ENCODE assay signal across 26 cellular contexts in the genomic region with DNA sequence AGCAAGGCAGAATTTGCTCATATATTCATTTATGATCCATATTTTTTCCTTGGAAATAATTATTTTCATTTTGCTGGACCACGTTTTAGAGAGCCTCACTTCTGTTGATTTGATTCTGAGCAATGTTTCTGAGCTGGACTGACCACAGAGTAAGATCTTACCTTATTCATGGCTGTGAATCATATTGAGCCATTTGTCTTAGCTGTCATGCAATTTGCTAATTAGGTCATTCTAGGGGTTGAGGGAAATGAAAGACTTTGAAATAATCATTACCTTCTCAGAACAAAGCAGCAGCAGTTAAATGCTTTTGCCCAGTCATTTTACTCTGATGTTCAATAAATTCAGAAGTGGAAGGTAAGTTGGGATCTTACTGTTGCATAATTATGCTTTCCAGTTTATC.
DNase-seq lines count a peak whose midpoint lies in the region; ATAC-seq, FAIRE-seq and TF ChIP-seq lines count a peak whose summit lies in the region.
"Had no signal": no experiment of that assay in that cellular context is flagged by ENCODE, and none has a peak within 500 bp of the region (broad histone marks: within the 10 kb centered on the region; RNA-seq: fewer than 3 reads in every experiment).

No MANE protein-coding gene starts in this region.

- TF ChIP-seq POLR2A in IMR-90 (IDR thresholded peaks at IDR 0.05; ENCODE audit: low read depth, low read length), result no peak

- no peaks in the 10 kb centered on the region; the same call in 1 of the 2 replicates for H3K27me3 ChIP-seq in IMR-90 (ENCODE audit: control insufficient read depth, insufficient read depth, low read length)
- H3K27me3 ChIP-seq in RWPE2 (ENCODE audit: insufficient read depth, poor library complexity, severe bottlenecking), result no peaks in the 10 kb centered on the region
- H3K27me3 ChIP-seq in foreskin keratinocyte, result no peaks in the 10 kb centered on the region
- H3K27me3 ChIP-seq: BLaER1, gastroesophageal sphincter had no signal

- H3K79me1 ChIP-seq in IMR-90 (ENCODE audit: low read depth in 1 of 2, low read length in 2 of 2), result no peaks in the 10 kb centered on the region

- FAIRE-seq in D721Med (lab: Jason Lieb, UNC), result no peak

- no peak overlapping the region for H4K8ac ChIP-seq in IMR-90 (ENCODE audit: low read depth in 2 of 2, low read length in 2 of 2)

- no peaks in the 10 kb centered on the region for H3K36me3 ChIP-seq in IMR-90 (ENCODE audit: control insufficient read depth, insufficient read depth, low read length)
- no peaks in the 10 kb centered on the region for H3K36me3 ChIP-seq in RWPE2 (ENCODE audit: low read depth)
- H3K36me3 ChIP-seq: BLaER1, esophagus muscularis mucosa, gastroesophageal sphincter had no signal

- no peak overlapping the region for H3K56ac ChIP-seq in IMR-90 (ENCODE audit: extremely low read depth, insufficient read depth, low read length)

- H3K23ac ChIP-seq in IMR-90 (ENCODE audit: low read depth, low read length), result no peak overlapping the region

- H2AK5ac ChIP-seq in IMR-90 (ENCODE audit: low read depth, low read length), result no peak overlapping the region

- H2BK5ac ChIP-seq in IMR-90 (ENCODE audit: low read depth, low read length, poor library complexity, severe bottlenecking), result no peak overlapping the region

- H3K14ac ChIP-seq in IMR-90 (replicated peaks; ENCODE audit: low read depth, low read length), result no peak overlapping the region

- H2AK9ac ChIP-seq in IMR-90 (replicated peaks; ENCODE audit: low read depth, low read length, poor library complexity), result no peak overlapping the region

- no peak overlapping the region for H3K9ac ChIP-seq in IMR-90 (ENCODE audit: low read depth, low read length)
- H3K9ac ChIP-seq: BLaER1 had no signal

- ATAC-seq in IMR-90 (ENCODE audit: low read depth) (no peak), RWPE2 (ENCODE audit: low read depth) (peak; percentile 68), foreskin keratinocyte (peak; percentile 40)
- ATAC-seq: gastroesophageal sphincter, left cardiac atrium had no signal

- H3K4me3 ChIP-seq in IMR-90 (ENCODE audit: insufficient read depth, low read depth, low read length) (no peak overlapping the region), RWPE2 (ENCODE audit: severe bottlenecking) (no peak overlapping the region)
- H3K4me3 ChIP-seq: BLaER1, esophagus muscularis mucosa, gastroesophageal sphincter had no signal

- H2BK20ac ChIP-seq in IMR-90 (ENCODE audit: low read depth, low read length), result no peak overlapping the region

- DNase-seq in A172 (ENCODE audit: low spot score), result peak; percentile 16
- DNase-seq in IMR-90, result peak; percentile 6
- no peak for DNase-seq in RWPE2 (ENCODE audit: low spot score)
- peak; percentile 21 to 49 for DNase-seq in foreskin keratinocyte
- no peak for DNase-seq in D721Med (ENCODE audit: insufficient read length, low spot score)
- no peak for DNase-seq in iPS-NIHi7 (ENCODE audit: extremely low spot score)
- DNase-seq in NCI-H526 (lab: John Stamatoyannopoulos, UW), result no peak
- DNase-seq in ecto neural progenitor cell (ENCODE audit: low spot score), result no peak
- DNase-seq: activated CD4-positive, CD25-positive, alpha-beta regulatory T cell treated with anti-CD3 and anti-CD28 coated beads, Interleukin-2, amount 50 U/mL, for 72 hours; activated CD8-positive, alpha-beta memory T cell treated with anti-CD3 and anti-CD28 coated beads for 24 hours; activated naive CD4-positive, alpha-beta T cell treated with anti-CD3 and anti-CD28 coated beads, Interleukin-2, amount 50 U/mL, for 16 hours; activated T-cell treated with anti-CD3 and anti-CD28 coated beads, Interleukin-2, amount 50 U/mL, for 24 hours; aorta; EL; H7; left cardiac atrium; mesenchymal stem cell; NCI-H1436 treated with DMSO at 0.1 percent for 48 hours; NCI-H526 treated with DMSO at 0.1 percent for 48 hours; nucleus accumbens; SHP77; SW 1271; trophoblast cell had no signal

- TF ChIP-seq RAD21 in IMR-90 (IDR thresholded peaks at IDR 0.05; ENCODE audit: low read length), result no peak

- H3K27ac ChIP-seq in IMR-90 (ENCODE audit: insufficient read depth, low read length) (no peak overlapping the region), RWPE2 (ENCODE audit: poor library complexity, severe bottlenecking) (no peak overlapping the region), foreskin keratinocyte (no peak overlapping the region)
- H3K27ac ChIP-seq: BLaER1, esophagus muscularis mucosa, gastroesophageal sphincter had no signal

- no peak for TF ChIP-seq CTCF in IMR-90 (conservative IDR thresholded peaks at IDR 0.05; ENCODE audit: low read depth, low read length)
- no peak for TF ChIP-seq CTCF in RWPE2 (IDR thresholded peaks at IDR 0.05; ENCODE audit: poor library complexity, severe bottlenecking)
- no peak for TF ChIP-seq CTCF in foreskin keratinocyte (conservative IDR thresholded peaks at IDR 0.05)
- no peak for TF ChIP-seq CTCF in D721Med (IDR thresholded peaks at IDR 0.05; ENCODE audit: insufficient read depth, missing control alignments)

- no peak overlapping the region for H2AFZ ChIP-seq in IMR-90 (replicated peaks; ENCODE audit: low read length, poor library complexity)

- intact Hi-C loops in IMR-90 (cut with micrococcal nuclease), result no loop called here

- H3K4me2 ChIP-seq in IMR-90 (ENCODE audit: low read depth, low read length), result no peak overlapping the region
- H3K4me2 ChIP-seq: BLaER1 had no signal

- CTCF ChIA-PET in IMR-90 (lab: Yijun Ruan, JAX), result no interaction called here

- H2BK15ac ChIP-seq in IMR-90 (ENCODE audit: low read depth, low read length), result no peak overlapping the region

- H3K18ac ChIP-seq in IMR-90 (ENCODE audit: low read depth, low read length), result no peak overlapping the region

- H3K9me1 ChIP-seq in IMR-90 (ENCODE audit: insufficient read depth, low read length), result no peaks in the 10 kb centered on the region

- no peak overlapping the region for H3K4ac ChIP-seq in IMR-90 (ENCODE audit: low read depth, low read length)

- dilution Hi-C loops in IMR-90 (cut with HindIII; ENCODE audit: low sequenced_read_pairs, unreplicated experiment), result no loop called here

- no peak overlapping the region for H4K5ac ChIP-seq in IMR-90 (ENCODE audit: low read depth, low read length)

- no peaks in the 10 kb centered on the region for H4K20me1 ChIP-seq in IMR-90 (ENCODE audit: insufficient read depth, low read length)
- H4K20me1 ChIP-seq: BLaER1 had no signal

- WGBS in IMR-90 (ENCODE audit: extremely low coverage in 2 of 2, insufficient read length in 1 of 2), 2 experiments, result no CpG with 5 or more reads among the region's 1 CpG

- H4K91ac ChIP-seq in IMR-90 (ENCODE audit: insufficient read depth, low read depth, low read length), result no peak overlapping the region

- H2BK120ac ChIP-seq in IMR-90 (ENCODE audit: low read depth, low read length), result no peak overlapping the region

- POLR2A ChIA-PET in IMR-90 (lab: Charles Lee; ENCODE audit: unreplicated experiment), result no interaction called here

- H3K4me1 ChIP-seq in IMR-90 (ENCODE audit: control insufficient read depth, insufficient read depth, low read length), result no peaks in the 10 kb centered on the region
- no peaks in the 10 kb centered on the region for H3K4me1 ChIP-seq in RWPE2 (ENCODE audit: insufficient read depth, poor library complexity, severe bottlenecking)
- no peaks in the 10 kb centered on the region for H3K4me1 ChIP-seq in foreskin keratinocyte
- H3K4me1 ChIP-seq: BLaER1, esophagus muscularis mucosa, gastroesophageal sphincter had no signal

- in situ Hi-C loops in IMR-90 (cut with MboI; ENCODE audit: low sequenced_read_pairs), result no loop called here

- BruUV-seq in IMR-90 (replicated peaks; lab: Mats Ljungman, UMichigan), result no TSS peak

- H3K9me3 ChIP-seq in IMR-90 (ENCODE audit: control insufficient read depth, insufficient read depth, low read length) (no peaks in the 10 kb centered on the region; the same call in 1 of the 2 replicates), RWPE2 (ENCODE audit: severe bottlenecking) (no peaks in the 10 kb centered on the region)
- H3K9me3 ChIP-seq: esophagus muscularis mucosa, gastroesophageal sphincter had no signal

TF ChIP-seq in IMR-90, 13 proteins besides CTCF, POLR2A, EP300 and RAD21:
- TF ChIP-seq CEBPB (IDR thresholded peaks at IDR 0.05; ENCODE audit: low read depth, low read length), result no peak
- TF ChIP-seq RCOR1 (IDR thresholded peaks at IDR 0.05; ENCODE audit: insufficient replicate concordance, low read length), result no peak
- no peak for TF ChIP-seq BHLHE40 (IDR thresholded peaks at IDR 0.05; ENCODE audit: low read depth, low read length)
- TF ChIP-seq NFE2L2 (IDR thresholded peaks at IDR 0.05; ENCODE audit: low read depth, low read length), result no peak
- TF ChIP-seq MAZ (IDR thresholded peaks at IDR 0.05; ENCODE audit: borderline replicate concordance, low read depth, low read length), result no peak
- TF ChIP-seq SMC3 (IDR thresholded peaks at IDR 0.05; ENCODE audit: low read depth, low read length), result no peak
- no peak for TF ChIP-seq MAFK (IDR thresholded peaks at IDR 0.05; ENCODE audit: low read depth, low read length)
- no peak for TF ChIP-seq MXI1 (IDR thresholded peaks at IDR 0.05; ENCODE audit: borderline replicate concordance, low read depth, low read length)
- TF ChIP-seq RFX5 (IDR thresholded peaks at IDR 0.05; ENCODE audit: low read depth, low read length), result no peak
TF ChIP-seq in IMR-90: peak in this region for 0.

Comparison
In these comparisons a context has a peak if more than half of its experiments do, and no peak if none do; other contexts are left out.
1. DNase-seq: peak in A172 (single experiment), IMR-90 (single experiment) and foreskin keratinocyte (2 of 2); none in RWPE2 (single experiment), D721Med (single experiment), iPS-NIHi7 (single experiment), NCI-H526 (0 of 2) and ecto neural progenitor cell (single experiment).